ENCODE assay signal across 17 cellular contexts in the genomic region with DNA sequence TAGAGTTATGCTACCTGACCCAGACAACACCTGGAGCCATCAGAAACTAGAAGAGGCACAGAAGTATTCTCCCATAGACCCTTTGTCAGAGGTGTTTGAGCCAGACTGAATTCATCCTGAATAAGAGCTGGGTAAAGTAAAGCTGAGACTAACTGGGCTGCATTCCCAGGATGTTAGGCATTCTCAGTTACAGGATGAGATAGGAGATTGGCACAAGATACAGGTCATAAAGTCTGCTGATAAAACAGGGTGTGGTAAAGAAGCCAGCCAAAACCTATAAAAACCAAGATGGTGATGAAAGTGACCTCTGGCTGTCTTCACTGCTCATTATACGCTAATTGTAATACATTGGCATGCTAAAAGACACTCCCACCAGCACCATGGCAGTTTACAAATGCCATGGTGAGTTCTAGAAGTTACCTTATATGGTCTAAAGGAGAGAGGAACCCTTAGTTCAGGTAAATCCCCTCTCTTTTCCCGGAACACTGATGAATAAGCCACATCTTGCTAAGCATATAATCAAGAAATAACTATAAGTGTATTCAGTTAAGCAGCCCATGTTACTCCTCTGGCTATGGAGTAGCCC.
DNase-seq lines count a peak whose midpoint lies in the region; TF ChIP-seq lines count a peak whose summit lies in the region.
"Had no signal": no experiment of that assay in that cellular context is flagged by ENCODE, and none has a peak within 500 bp of the region (broad histone marks: within the 10 kb centered on the region; RNA-seq: fewer than 3 reads in every experiment).

No MANE protein-coding gene starts in this region.

- TF ChIP-seq CTCF in colonic mucosa (IDR thresholded peaks at IDR 0.05), result no peak
- no peak for TF ChIP-seq CTCF in esophagus muscularis mucosa (IDR thresholded peaks at IDR 0.05)

- H3K27me3 ChIP-seq in MG63, result no peaks in the 10 kb centered on the region
- H3K27me3 ChIP-seq in colonic mucosa, result no peaks in the 10 kb centered on the region
- H3K27me3 ChIP-seq in mucosa of rectum (ENCODE audit: control insufficient read depth in 2 of 2, insufficient read depth in 2 of 2, low read length in 2 of 2), result no peaks in the 10 kb centered on the region
- H3K27me3 ChIP-seq in esophagus muscularis mucosa, result no peaks in the 10 kb centered on the region

- H3K4me1 ChIP-seq in colonic mucosa, result no peaks in the 10 kb centered on the region
- H3K4me1 ChIP-seq in mucosa of rectum (ENCODE audit: control insufficient read depth in 2 of 2, insufficient read depth in 2 of 2, low read length in 2 of 2), result peaks cover 2 to 11% of the 10 kb centered on the region in 2 donors
- no peaks in the 10 kb centered on the region for H3K4me1 ChIP-seq in esophagus muscularis mucosa

- TF ChIP-seq POLR2A in esophagus muscularis mucosa (IDR thresholded peaks at IDR 0.05; ENCODE audit: low read depth), result no peak

- peak overlapping the region; percentile 34 for H3K27ac ChIP-seq in colonic mucosa
- H3K27ac ChIP-seq in mucosa of rectum (ENCODE audit: low read depth in 2 of 2, low read length in 2 of 2), result peak overlapping the region; percentile 21 to 53
- no peak overlapping the region for H3K27ac ChIP-seq in esophagus muscularis mucosa (replicated peaks in 1 of 4)
- H3K27ac ChIP-seq: PC-9, SK-N-MC had no signal

- no peaks in the 10 kb centered on the region for H3K36me3 ChIP-seq in MG63
- H3K36me3 ChIP-seq in colonic mucosa, result no peaks in the 10 kb centered on the region
- no peaks in the 10 kb centered on the region for H3K36me3 ChIP-seq in mucosa of rectum (ENCODE audit: control insufficient read depth in 2 of 2, insufficient read depth in 2 of 2, low read length in 2 of 2)
- no peaks in the 10 kb centered on the region for H3K36me3 ChIP-seq in esophagus muscularis mucosa

- WGBS in esophagus muscularis mucosa, result 43% methylated on average over 2 of the region's 2 CpGs

- H3K4me3 ChIP-seq in MG63, result no peak overlapping the region
- no peak overlapping the region for H3K4me3 ChIP-seq in colonic mucosa
- peak overlapping the region in 1 of 2 donors; percentile 2 for H3K4me3 ChIP-seq in mucosa of rectum (ENCODE audit: low read length in 2 of 2)
- no peak overlapping the region for H3K4me3 ChIP-seq in esophagus muscularis mucosa
- H3K4me3 ChIP-seq: PC-9, SK-N-MC had no signal

- H3K9me3 ChIP-seq in MG63 (no peaks in the 10 kb centered on the region), colonic mucosa (no peaks in the 10 kb centered on the region), mucosa of rectum (ENCODE audit: control insufficient read depth in 2 of 2, low read length in 2 of 2) (no peaks in the 10 kb centered on the region), esophagus muscularis mucosa (no peaks in the 10 kb centered on the region)

- H3K9ac ChIP-seq in colonic mucosa (ENCODE audit: low read depth in 2 of 2, low read length in 2 of 2), result no peak overlapping the region
- H3K9ac ChIP-seq in mucosa of rectum (ENCODE audit: low read depth in 1 of 2, low read length in 2 of 2), result no peak overlapping the region

- TF ChIP-seq EP300 in esophagus muscularis mucosa (IDR thresholded peaks at IDR 0.05), result no peak

- DNase-seq in ELF-1 (ENCODE audit: low read depth, low spot score), result peak; percentile 2
- DNase-seq in MG63, result peak; percentile 7
- peak; percentile 48 for DNase-seq in colonic mucosa
- DNase-seq in DMS79 treated with DMSO at 0.1 percent for 48 hours (lab: John Stamatoyannopoulos, UW), result no peak
- DNase-seq in NCI-H2227 treated with DMSO at 0.1 percent for 48 hours (lab: John Stamatoyannopoulos, UW), result no peak
- no peak for DNase-seq in SHP77 (lab: John Stamatoyannopoulos, UW)
- no peak for DNase-seq in esophagus muscularis mucosa (ENCODE audit: extremely low spot score)
- DNase-seq: AML-193, Calu3, GDM1, H9, NCI-H1436 treated with DMSO at 0.1 percent for 48 hours, NCI-H2081, NCI-H345, PC-9 had no signal

- intact Hi-C loops in colonic mucosa (cut with DNase I) (no loop called here), esophagus muscularis mucosa (cut with DNase I) (no loop called here)

Comparison
In these comparisons a context has a peak if more than half of its experiments do, and no peak if none do; other contexts are left out.
1. DNase-seq: peak in ELF-1 (single experiment), MG63 (single experiment) and colonic mucosa (single experiment); none in DMS79 treated with DMSO at 0.1 percent for 48 hours (single experiment), NCI-H2227 treated with DMSO at 0.1 percent for 48 hours (single experiment), SHP77 (0 of 2) and esophagus muscularis mucosa (single experiment).
2. H3K27ac ChIP-seq: peak in colonic mucosa (single experiment) and mucosa of rectum (2 of 2); none in esophagus muscularis mucosa (0 of 4).